ENCODE assay signal across 20 cellular contexts in the genomic region with DNA sequence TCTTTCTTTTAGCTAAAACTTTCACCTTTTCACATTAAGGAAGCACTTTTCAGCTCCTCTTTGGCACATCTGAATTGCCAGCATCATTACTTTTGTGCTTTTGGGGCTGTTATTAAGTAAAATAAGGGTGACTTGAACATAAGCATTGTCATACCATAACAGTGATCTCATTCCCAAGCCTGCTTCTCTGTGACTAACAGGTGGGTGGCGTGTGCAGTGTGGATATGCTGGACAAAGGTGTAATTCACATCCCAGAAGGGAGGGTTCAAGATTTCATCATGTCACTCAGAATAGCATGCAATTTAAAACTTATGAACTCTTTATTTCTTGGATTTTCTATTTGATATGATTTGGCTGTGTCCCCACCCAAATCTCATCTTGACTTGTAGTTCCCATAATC.
"Had no signal": no experiment of that assay in that cellular context is flagged by ENCODE, and none has a peak within 500 bp of the region (broad histone marks: within the 10 kb centered on the region; RNA-seq: fewer than 3 reads in every experiment).

No MANE protein-coding gene starts in this region.

- H3K4me3 ChIP-seq: dorsolateral prefrontal cortex, esophagus muscularis mucosa, lung, neural progenitor cell, right lobe of liver, stomach, thyroid gland, upper lobe of left lung had no signal

- H3K9ac ChIP-seq: neural progenitor cell, parathyroid adenoma had no signal

- ATAC-seq: left lobe of liver; naive thymus-derived CD4-positive, alpha-beta T cell; right lobe of liver; stimulated activated effector memory CD8-positive, alpha-beta T cell treated with anti-CD3 and anti-CD28 coated beads, Interleukin-12 subunit alpha, Interleukin-12 subunit beta, amount 100 ng/mL, for 72 hours had no signal

- H3K4me2 ChIP-seq: neural progenitor cell had no signal

- H3K4me1 ChIP-seq: esophagus muscularis mucosa, neural progenitor cell, parathyroid adenoma, right lobe of liver, stomach, thyroid gland, upper lobe of left lung had no signal

- H2AFZ ChIP-seq: neural progenitor cell, parathyroid adenoma had no signal

- H3K36me3 ChIP-seq: esophagus muscularis mucosa, right lobe of liver, stomach, thyroid gland, upper lobe of left lung had no signal

- H3K79me2 ChIP-seq: parathyroid adenoma had no signal

- H3K27me3 ChIP-seq: esophagus muscularis mucosa, neural progenitor cell, right lobe of liver, thyroid gland, upper lobe of left lung had no signal

- H3K27ac ChIP-seq: dorsolateral prefrontal cortex, esophagus muscularis mucosa, neural progenitor cell, parathyroid adenoma, right lobe of liver, stomach, thyroid gland, upper lobe of left lung had no signal

- H3K9me3 ChIP-seq: right lobe of liver, stomach, thyroid gland, upper lobe of left lung had no signal

- DNase-seq: cerebellar nuclear complex; dorsolateral prefrontal cortex; effector CD4-positive, alpha-beta T cell; mesendoderm; midbrain; naive thymus-derived CD4-positive, alpha-beta T cell; right lobe of liver; small intestine; stimulated activated CD4-positive, alpha-beta T cell treated with anti-CD3 and anti-CD28 coated beads, Interleukin-2, amount 100 ng/mL, for 24 hours; stimulated activated CD4-positive, alpha-beta T cell treated with anti-CD3 and anti-CD28 coated beads, Interleukin-4, amount 100 ng/mL, for 24 hours; stimulated activated naive CD4-positive, alpha-beta T cell treated with Interleukin-2 at 50 U/mL for 16 hours; stomach; thyroid gland; upper lobe of left lung had no signal
